In genomic region chr9:69465473-69465872, GRCh38 we compare ENCODE assay signal across 18 cellular contexts.
"Had no signal": no experiment of that assay in that cellular context is flagged by ENCODE, and none has a peak within 500 bp of the region (broad histone marks: within the 10 kb centered on the region; RNA-seq: fewer than 3 reads in every experiment).

No MANE protein-coding gene starts in this region.

- ATAC-seq: activated CD8-positive, alpha-beta T cell treated with anti-CD3 and anti-CD28 coated beads, Interleukin-2, amount 10 ng/mL, durations not matched to agents 7 days and 5 days; mucosa of descending colon had no signal

- H3K27me3 ChIP-seq: neutrophil, sigmoid colon, stomach had no signal

- DNase-seq: activated B cell treated with CpG ODN at 0.5 μM for 24 hours; activated CD4-positive, alpha-beta T cell treated with anti-CD3 and anti-CD28 coated beads, Interleukin-2, amount 10 ng/mL, durations not matched to agents 24 days and 14 days; activated CD8-positive, alpha-beta memory T cell treated with anti-CD3 and anti-CD28 coated beads, Interleukin-2, amount 50 U/mL, for 4 hours; activated CD8-positive, alpha-beta T cell treated with anti-CD3 and anti-CD28 coated beads, Interleukin-2, amount 10 ng/mL, durations not matched to agents 7 days and 5 days; activated gamma-delta T cell; activated T-cell treated with anti-CD3 and anti-CD28 coated beads, Interleukin-2, amount 50 U/mL, for 48 hours; amniotic stem cell; cerebellar nuclear complex; effector memory CD4-positive, alpha-beta T cell; foreskin melanocyte; mucosa of descending colon; naive thymus-derived CD8-positive, alpha-beta T cell; sigmoid colon; stimulated activated CD4-positive, alpha-beta T cell treated with anti-CD3 and anti-CD28 coated beads, Interleukin-1b, Interleukin-23, amount 100 ng/mL, for 48 hours; stomach; SW 1271 had no signal

- H3K27ac ChIP-seq: neutrophil, stomach, thoracic aorta had no signal

- H3K4me3 ChIP-seq: mucosa of descending colon, sigmoid colon, stomach, thoracic aorta had no signal

- H3K36me3 ChIP-seq: neutrophil, sigmoid colon, thoracic aorta had no signal

- H3K9me3 ChIP-seq: mucosa of descending colon, neutrophil, sigmoid colon, stomach, thoracic aorta had no signal
